8 cellular contexts compared by ENCODE assay signal in the genomic region with DNA sequence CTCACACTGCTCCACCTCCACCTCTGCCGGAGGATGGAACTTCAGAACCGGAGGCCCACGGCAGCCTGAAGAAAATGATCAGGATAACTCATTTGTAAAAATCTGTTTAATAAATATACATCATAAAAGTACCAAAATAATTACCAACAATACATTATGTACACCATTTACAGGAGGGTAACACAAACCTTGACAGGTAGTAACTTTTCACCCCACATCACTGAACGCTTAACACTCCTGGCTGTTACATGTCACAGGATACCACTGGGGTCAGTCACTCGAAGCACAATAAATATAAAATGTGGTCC. TPM values are rescaled to one million over a fixed set of nuclear protein-coding genes. Genes with fewer than 3 reads are reported as not detected.
A peak's percentile ranks its signal among the peaks of the same experiment; 100 is the strongest.
DNase-seq lines count a peak whose midpoint lies in the region; ATAC-seq, FAIRE-seq and TF ChIP-seq lines count a peak whose summit lies in the region.

No MANE protein-coding gene starts in this region.

- dilution Hi-C loops in endothelial cell of umbilical vein (cut with MboI; ENCODE audit: extremely low pct_ligation_motif_present, low sequenced_read_pairs), result no loop called here

- H3K27ac ChIP-seq in C4-2B (peak overlapping the region; percentile 52), Panc1 (ENCODE audit: low read length) (peak overlapping the region; percentile 92), endothelial cell of umbilical vein (ENCODE audit: insufficient read depth, low read depth, low read length) (peak overlapping the region; percentile 74)

- H3K4me1 Mint-ChIP-seq in osteocyte (ENCODE audit: unreplicated experiment), result peaks cover 65% of the 10 kb centered on the region

- peak overlapping the region; percentile 64 for H3K27ac Mint-ChIP-seq in osteocyte (ENCODE audit: unreplicated experiment)

- no peak overlapping the region for H3K4me3 Mint-ChIP-seq in osteocyte (ENCODE audit: unreplicated experiment)

- intact Hi-C loops in Panc1 (cut with micrococcal nuclease; ENCODE audit: unreplicated experiment), result loop anchor here (10.0 kb wide), 2 partner anchors 107 to 187 kb away; a partner anchor contains a TSS
- intact Hi-C loops in endothelial cell of umbilical vein (cut with micrococcal nuclease), result loop anchor here (5.0 kb wide), 1 partner anchor 619 kb away; no protein-coding TSS in a partner anchor

- peaks cover 23% of the 10 kb centered on the region for H3K79me2 ChIP-seq in endothelial cell of umbilical vein (ENCODE audit: control insufficient read depth, insufficient read depth, low read length)

- H3K9ac ChIP-seq in endothelial cell of umbilical vein (replicated peaks; ENCODE audit: extremely low read depth, insufficient read depth, low read length), result peak overlapping the region; percentile 78

- DNase-seq in Panc1 (ENCODE audit: low read depth, low spot score), result no peak
- no peak for DNase-seq in endothelial cell of umbilical vein (ENCODE audit: low read depth, low spot score)
- DNase-seq in osteocyte (ENCODE audit: extremely low spot score, unreplicated experiment), result no peak
- no peak for DNase-seq in NCI-H748 (lab: John Stamatoyannopoulos, UW; ENCODE audit: unreplicated experiment)
- no peak for DNase-seq in amniotic stem cell (lab: John Stamatoyannopoulos, UW)
- DNase-seq in NCI-H146 treated with DMSO at 0.1 percent for 48 hours (lab: John Stamatoyannopoulos, UW; ENCODE audit: unreplicated experiment), result no peak

- ATAC-seq in Panc1 (no peak), GM18517 (IDR thresholded peaks at IDR 0.05; ENCODE audit: unreplicated experiment) (no peak)

- TF ChIP-seq CTCF in C4-2B (conservative IDR thresholded peaks at IDR 0.05) (no peak), Panc1 (IDR thresholded peaks at IDR 0.05) (no peak), endothelial cell of umbilical vein (IDR thresholded peaks at IDR 0.05; ENCODE audit: extremely low read depth in 1 of 2, insufficient read depth in 1 of 2, low read depth in 1 of 2, low read length in 2 of 2) (no peak), osteocyte (IDR thresholded peaks at IDR 0.05) (no peak)

- no peaks in the 10 kb centered on the region for H3K9me3 Mint-ChIP-seq in osteocyte (ENCODE audit: unreplicated experiment)

- in situ Hi-C loops in Panc1 (cut with HindIII; ENCODE audit: low pct_unique_long_range_greater_than_20kb, low sequenced_read_pairs), result no loop called here

- H3K36me3 ChIP-seq in Panc1 (ENCODE audit: control insufficient read depth, insufficient read depth, low read length) (peaks cover 17% of the 10 kb centered on the region), endothelial cell of umbilical vein (ENCODE audit: control insufficient read depth in 2 of 2, extremely low read depth in 1 of 2, insufficient read depth in 2 of 2, low read length in 2 of 2) (peaks cover 15 to 21% of the 10 kb centered on the region in 2 experiments)

- CTCF ChIA-PET in Panc1 (lab: Charles Lee) (interaction anchor here (0.6 to 0.7 kb wide), 2 partner anchors 50 to 1080 kb away, joined by 3 to 7 read pairs; no protein-coding TSS in a partner anchor), endothelial cell of umbilical vein (lab: Charles Lee) (interaction anchor here (0.9 to 4.3 kb wide), 10 partner anchors 12 to 261 kb away, joined by 3 to 22 read pairs (median 4); no protein-coding TSS in a partner anchor)

- peaks cover 41% of the 10 kb centered on the region for H3K4me1 ChIP-seq in Panc1 (ENCODE audit: control insufficient read depth, insufficient read depth, low read length)
- peaks cover 60% of the 10 kb centered on the region for H3K4me1 ChIP-seq in endothelial cell of umbilical vein (ENCODE audit: control insufficient read depth, extremely low read depth, insufficient read depth, low read length)

- H3K4me2 ChIP-seq in endothelial cell of umbilical vein (ENCODE audit: insufficient read depth, low read length), result peak overlapping the region; percentile 60

- H3K4me3 ChIP-seq in Panc1 (ENCODE audit: low read depth in 2 of 2, low read length in 2 of 2) (peak overlapping the region; percentile 68 to 73), endothelial cell of umbilical vein (replicated peaks in 1 of 3; ENCODE audit: insufficient read depth in 1 of 3, low read depth in 1 of 3, low read length in 3 of 3) (peak overlapping the region in 2 of 3 experiments; percentile 63 to 74)

- no peaks in the 10 kb centered on the region for H3K27me3 Mint-ChIP-seq in osteocyte (ENCODE audit: unreplicated experiment)

- POLR2A ChIA-PET in Panc1 (lab: Charles Lee), result interaction anchor here (0.6 kb wide), 1 partner anchor 45 kb away, joined by 13 read pairs; no protein-coding TSS in a partner anchor
- POLR2A ChIA-PET in endothelial cell of umbilical vein (lab: Charles Lee), result interaction anchor here (0.6 to 3.0 kb wide), 2 partner anchors 109 to 351 kb away, joined by 5 to 9 read pairs; a partner anchor contains a TSS

- H3K9me3 ChIP-seq in Panc1 (ENCODE audit: control insufficient read depth, insufficient read depth, low read depth, low read length) (no peaks in the 10 kb centered on the region), endothelial cell of umbilical vein (replicated peaks; ENCODE audit: control insufficient read depth, insufficient read depth, low read length) (no peaks in the 10 kb centered on the region)

- H2AFZ ChIP-seq in endothelial cell of umbilical vein (ENCODE audit: low read depth, low read length), result no peak overlapping the region

- BruUV-seq in Panc1 (replicated peaks; lab: Mats Ljungman, UMichigan) (no TSS peak), endothelial cell of umbilical vein (replicated peaks; lab: Mats Ljungman, UMichigan) (no TSS peak)

- no peaks in the 10 kb centered on the region for H3K9me1 ChIP-seq in endothelial cell of umbilical vein (replicated peaks; ENCODE audit: control insufficient read depth, extremely low read depth, insufficient read depth, low read length)

- FAIRE-seq in endothelial cell of umbilical vein (lab: Jason Lieb, UNC), result no peak

- H4K20me1 ChIP-seq in endothelial cell of umbilical vein (replicated peaks; ENCODE audit: control insufficient read depth, extremely low read depth, insufficient read depth, low read length), result no peaks in the 10 kb centered on the region

- H3K27me3 ChIP-seq in Panc1 (ENCODE audit: control insufficient read depth, insufficient read depth, low read length) (no peaks in the 10 kb centered on the region), endothelial cell of umbilical vein (ENCODE audit: control insufficient read depth in 2 of 2, insufficient read depth in 2 of 2, low read length in 2 of 2) (no peaks in the 10 kb centered on the region)

- H3K36me3 Mint-ChIP-seq in osteocyte (ENCODE audit: unreplicated experiment), result peaks cover 38% of the 10 kb centered on the region

- no peak for TF ChIP-seq POLR2A in endothelial cell of umbilical vein (IDR thresholded peaks at IDR 0.05; ENCODE audit: low read depth, low read length)

TF ChIP-seq in endothelial cell of umbilical vein, 7 proteins besides CTCF, POLR2A, EP300 and RAD21:
- TF ChIP-seq JUN (IDR thresholded peaks at IDR 0.05; ENCODE audit: borderline replicate concordance, insufficient read depth, insufficient read length, low read depth), result no peak
- no peak for TF ChIP-seq GATA2 (IDR thresholded peaks at IDR 0.05; ENCODE audit: insufficient read depth, insufficient read length, low read depth, low read length)
- TF ChIP-seq FOS (IDR thresholded peaks at IDR 0.05; ENCODE audit: borderline replicate concordance, insufficient read depth, low read length), result no peak
- TF ChIP-seq MYC (IDR thresholded peaks at IDR 0.05; ENCODE audit: low read depth, low read length), result no peak
- no peak for TF ChIP-seq POLR2AphosphoS5 (IDR thresholded peaks at IDR 0.05; ENCODE audit: insufficient read depth, low read depth, low read length)
- TF ChIP-seq, protein P1, sequence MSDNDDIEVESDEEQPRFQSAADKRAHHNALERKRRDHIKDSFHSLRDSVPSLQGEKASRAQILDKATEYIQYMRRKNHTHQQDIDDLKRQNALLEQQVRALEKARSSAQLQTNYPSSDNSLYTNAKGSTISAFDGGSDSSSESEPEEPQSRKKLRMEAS (IDR thresholded peaks at IDR 0.05; ENCODE audit: insufficient read depth, insufficient read length), result no peak
- no peak for TF ChIP-seq EZH2 (IDR thresholded peaks at IDR 0.05; ENCODE audit: borderline replicate concordance, low read depth, low read length, severe bottlenecking)

RNA-seq across cellular contexts. Expression of a gene that starts 3.2 kb away (rescaled TPM):
- total RNA-seq in Panc1 (2021; ENCODE audit: unreplicated experiment), result 99.4 TPM
- 121 TPM for polyA plus RNA-seq in Panc1 (2012; ENCODE audit: insufficient read length)
- 52.5 and 55.7 TPM in 2 replicates for total RNA-seq in endothelial cell of umbilical vein
- 80.3 and 82.8 TPM in 2 replicates for polyA plus RNA-seq in endothelial cell of umbilical vein
- polyA plus RNA-seq in endothelial cell of umbilical vein (2011; cell fraction: cytosol; rRNA removed), result 59.3 and 76.4 TPM in 2 replicates
- 246 and 311 TPM in 2 replicates for polyA plus RNA-seq in endothelial cell of umbilical vein (2011; cell fraction: nucleus; rRNA removed)
- polyA plus RNA-seq in endothelial cell of umbilical vein (2012), result 41.8 and 54.3 TPM in 2 replicates
- 118 and 161 TPM in 2 replicates for polyA minus RNA-seq in endothelial cell of umbilical vein
- polyA minus RNA-seq in endothelial cell of umbilical vein (2011; cell fraction: cytosol; rRNA and poly(A)+ RNA removed), result 147 TPM
- polyA minus RNA-seq in endothelial cell of umbilical vein (2011; cell fraction: nucleus; rRNA and poly(A)+ RNA removed), result 215 and 321 TPM in 2 replicates
- 57.2 and 58.9 TPM in 2 replicates for total RNA-seq in osteocyte
